Comparison of ENCODE assay signal across 9 cellular contexts in genomic region chr15:30992465-30992864, GRCh38. TPM values are rescaled to one million over a fixed set of nuclear protein-coding genes. Genes with fewer than 3 reads are reported as not detected.
DNase-seq lines count a peak whose midpoint lies in the region; TF ChIP-seq lines count a peak whose summit lies in the region.
"Had no signal": no experiment of that assay in that cellular context is flagged by ENCODE, and none has a peak within 500 bp of the region (broad histone marks: within the 10 kb centered on the region; RNA-seq: fewer than 3 reads in every experiment).

No MANE protein-coding gene starts in this region.

- no peaks in the 10 kb centered on the region for H3K27me3 ChIP-seq in OCI-LY1 (ENCODE audit: insufficient read depth, low read length)
- H3K27me3 ChIP-seq: pancreas had no signal

- H3K4me3 ChIP-seq in GM12864 (ENCODE audit: low read depth, low read length), result peak overlapping the region; percentile 99; the same call in 1 of the 2 replicates
- H3K4me3 ChIP-seq in OCI-LY1 (ENCODE audit: low read depth, low read length, poor library complexity, severe bottlenecking), result peak overlapping the region; percentile 88

- no peak overlapping the region for H3K27ac ChIP-seq in OCI-LY1 (ENCODE audit: low read depth, low read length, poor library complexity, severe bottlenecking)
- peak overlapping the region; percentile 85 for H3K27ac ChIP-seq in epithelial cell of prostate

- H3K9ac ChIP-seq in OCI-LY1 (ENCODE audit: low read length), result peak overlapping the region; percentile 86; the same call in 1 of the 2 replicates

- H3K4me2 ChIP-seq in OCI-LY1 (ENCODE audit: low read length), result peak overlapping the region; percentile 70

- no peaks in the 10 kb centered on the region for H3K27me3 Mint-ChIP-seq in progenitor cell of endocrine pancreas

- in situ Hi-C loops in KBM-7 (cut with MboI; ENCODE audit: low pct_unique_long_range_greater_than_20kb, low sequenced_read_pairs), result no loop called here

- DNase-seq in GM12864 (ENCODE audit: low read depth), result no peak
- DNase-seq in epithelial cell of prostate (ENCODE audit: low read depth, low spot score), result no peak
- DNase-seq in progenitor cell of endocrine pancreas (ENCODE audit: low spot score, unreplicated experiment), result no peak
- DNase-seq in activated effector memory CD4-positive, alpha-beta T cell treated with anti-CD3 and anti-CD28 coated beads, Interleukin-2, amount 50 U/mL, for 16 hours, result no peak
- no peak for DNase-seq in KBM-7
- DNase-seq in glomerular visceral epithelial cell (ENCODE audit: extremely low spot score), result no peak
- DNase-seq in activated CD4-positive, alpha-beta T cell treated with anti-CD3 and anti-CD28 coated beads, Interleukin-2, amount 50 U/mL, for 48 hours, result no peak

- H3F3A ChIP-seq in OCI-LY1 (ENCODE audit: insufficient read depth, low read length), result no peaks in the 10 kb centered on the region

- peaks cover 30% of the 10 kb centered on the region for H3K4me1 ChIP-seq in OCI-LY1 (ENCODE audit: insufficient read depth, low read length, severe bottlenecking)

- H3K79me2 ChIP-seq in OCI-LY1 (ENCODE audit: insufficient read depth, low read length), result peaks cover 14% of the 10 kb centered on the region; the same call in 1 of the 2 replicates

- peaks cover 7% of the 10 kb centered on the region for H3K9me3 Mint-ChIP-seq in progenitor cell of endocrine pancreas (ENCODE audit: low read depth)

- TF ChIP-seq CTCF in GM12864 (IDR thresholded peaks at IDR 0.05; ENCODE audit: low read depth, low read length, missing control alignments) (no peak), OCI-LY1 (IDR thresholded peaks at IDR 0.05; ENCODE audit: low read length) (no peak), progenitor cell of endocrine pancreas (IDR thresholded peaks at IDR 0.05; ENCODE audit: unreplicated experiment) (no peak)

- no peaks in the 10 kb centered on the region for H3K36me3 ChIP-seq in OCI-LY1 (ENCODE audit: insufficient read depth, low read length)
- H3K36me3 ChIP-seq: pancreas had no signal

- no peaks in the 10 kb centered on the region for H3K9me2 ChIP-seq in OCI-LY1 (ENCODE audit: low read depth, low read length)

- no peaks in the 10 kb centered on the region for H4K20me1 ChIP-seq in OCI-LY1 (ENCODE audit: insufficient read depth, low read length)

- peaks cover 18% of the 10 kb centered on the region for H3K4me1 Mint-ChIP-seq in progenitor cell of endocrine pancreas (ENCODE audit: low read depth)

- H3K9me3 ChIP-seq in OCI-LY1 (ENCODE audit: low read length), result no peaks in the 10 kb centered on the region
- H3K9me3 ChIP-seq: pancreas had no signal

- H3K4me3 Mint-ChIP-seq in progenitor cell of endocrine pancreas (ENCODE audit: low read depth), result peak overlapping the region; percentile 86

- H3K36me3 Mint-ChIP-seq in progenitor cell of endocrine pancreas (ENCODE audit: insufficient read depth), result no peaks in the 10 kb centered on the region

- peak overlapping the region; percentile 90 for H3K27ac Mint-ChIP-seq in progenitor cell of endocrine pancreas

- no peak overlapping the region for H2AFZ ChIP-seq in OCI-LY1 (ENCODE audit: low read length)

RNA-seq across cellular contexts. Expression of gene MTMR10, which starts 1.0 kb away (rescaled TPM):
- total RNA-seq in progenitor cell of endocrine pancreas, result 21.1 and 21.2 TPM in 2 replicates
